Comparison of ENCODE assay signal across 3 cellular contexts in the genomic region with DNA sequence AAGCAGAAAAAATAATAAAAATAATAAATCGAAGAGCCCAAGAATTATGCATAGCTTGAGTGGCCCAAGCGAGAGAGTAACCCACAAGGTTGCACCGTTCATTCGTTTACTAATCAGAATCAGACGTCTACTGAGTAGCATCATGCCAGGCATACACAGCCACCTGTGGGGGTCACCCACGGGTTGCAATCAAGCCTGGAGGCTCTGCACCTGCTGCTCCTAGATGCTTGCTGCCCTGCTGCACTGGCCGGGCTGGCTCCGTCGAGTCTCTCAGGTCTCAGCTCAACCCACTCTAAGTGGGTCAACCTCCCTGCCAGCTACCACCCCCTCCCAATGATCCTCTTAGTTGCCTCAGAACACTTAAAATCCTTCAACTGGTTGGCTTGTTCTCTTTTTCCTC.
A peak's percentile ranks its signal among the peaks of the same experiment; 100 is the strongest.
TF ChIP-seq lines count a peak whose summit lies in the region.

No MANE protein-coding gene starts in this region.

TF ChIP-seq in SK-N-SH, 30 proteins besides CTCF, POLR2A, EP300 and RAD21 (continued from another document):
- TF ChIP-seq, protein P1, sequence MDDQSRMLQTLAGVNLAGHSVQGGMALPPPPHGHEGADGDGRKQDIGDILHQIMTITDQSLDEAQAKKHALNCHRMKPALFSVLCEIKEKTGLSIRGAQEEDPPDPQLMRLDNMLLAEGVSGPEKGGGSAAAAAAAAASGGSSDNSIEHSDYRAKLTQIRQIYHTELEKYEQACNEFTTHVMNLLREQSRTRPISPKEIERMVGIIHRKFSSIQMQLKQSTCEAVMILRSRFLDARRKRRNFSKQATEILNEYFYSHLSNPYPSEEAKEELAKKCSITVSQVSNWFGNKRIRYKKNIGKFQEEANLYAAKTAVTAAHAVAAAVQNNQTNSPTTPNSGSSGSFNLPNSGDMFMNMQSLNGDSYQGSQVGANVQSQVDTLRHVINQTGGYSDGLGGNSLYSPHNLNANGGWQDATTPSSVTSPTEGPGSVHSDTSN (IDR thresholded peaks at IDR 0.05): no peak
- TF ChIP-seq, protein P2, sequence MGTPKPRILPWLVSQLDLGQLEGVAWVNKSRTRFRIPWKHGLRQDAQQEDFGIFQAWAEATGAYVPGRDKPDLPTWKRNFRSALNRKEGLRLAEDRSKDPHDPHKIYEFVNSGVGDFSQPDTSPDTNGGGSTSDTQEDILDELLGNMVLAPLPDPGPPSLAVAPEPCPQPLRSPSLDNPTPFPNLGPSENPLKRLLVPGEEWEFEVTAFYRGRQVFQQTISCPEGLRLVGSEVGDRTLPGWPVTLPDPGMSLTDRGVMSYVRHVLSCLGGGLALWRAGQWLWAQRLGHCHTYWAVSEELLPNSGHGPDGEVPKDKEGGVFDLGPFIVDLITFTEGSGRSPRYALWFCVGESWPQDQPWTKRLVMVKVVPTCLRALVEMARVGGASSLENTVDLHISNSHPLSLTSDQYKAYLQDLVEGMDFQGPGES (IDR thresholded peaks at IDR 0.05; ENCODE audit: low read depth, low read length): no peak
- TF ChIP-seq FOXM1 (IDR thresholded peaks at IDR 0.05; ENCODE audit: low read depth) (no peak), RCOR1 (IDR thresholded peaks at IDR 0.05; ENCODE audit: low read length) (0 out of 2 replicates have a peak, but pooled peaks have one; percentile 32), POLR2AphosphoS5 (IDR thresholded peaks at IDR 0.05; ENCODE audit: low read depth, low read length) (no peak), MEF2A (IDR thresholded peaks at IDR 0.05; ENCODE audit: borderline replicate concordance, low read depth) (no peak)

TF ChIP-seq in SK-N-SH treated with all-trans-retinoic acid at 6 μM for 48 hours, 23 proteins besides CTCF, POLR2A, EP300 and RAD21:
- TF ChIP-seq, protein P3, sequence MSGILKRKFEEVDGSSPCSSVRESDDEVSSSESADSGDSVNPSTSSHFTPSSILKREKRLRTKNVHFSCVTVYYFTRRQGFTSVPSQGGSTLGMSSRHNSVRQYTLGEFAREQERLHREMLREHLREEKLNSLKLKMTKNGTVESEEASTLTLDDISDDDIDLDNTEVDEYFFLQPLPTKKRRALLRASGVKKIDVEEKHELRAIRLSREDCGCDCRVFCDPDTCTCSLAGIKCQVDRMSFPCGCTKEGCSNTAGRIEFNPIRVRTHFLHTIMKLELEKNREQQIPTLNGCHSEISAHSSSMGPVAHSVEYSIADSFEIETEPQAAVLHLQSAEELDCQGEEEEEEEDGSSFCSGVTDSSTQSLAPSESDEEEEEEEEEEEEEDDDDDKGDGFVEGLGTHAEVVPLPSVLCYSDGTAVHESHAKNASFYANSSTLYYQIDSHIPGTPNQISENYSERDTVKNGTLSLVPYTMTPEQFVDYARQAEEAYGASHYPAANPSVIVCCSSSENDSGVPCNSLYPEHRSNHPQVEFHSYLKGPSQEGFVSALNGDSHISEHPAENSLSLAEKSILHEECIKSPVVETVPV (CRISPR knock-in tag; IDR thresholded peaks at IDR 0.05): no peak
- no peak for TF ChIP-seq ARNTL (CRISPR knock-in tag; IDR thresholded peaks at IDR 0.05; ENCODE audit: borderline replicate concordance, low read depth)
- TF ChIP-seq, protein P4, sequence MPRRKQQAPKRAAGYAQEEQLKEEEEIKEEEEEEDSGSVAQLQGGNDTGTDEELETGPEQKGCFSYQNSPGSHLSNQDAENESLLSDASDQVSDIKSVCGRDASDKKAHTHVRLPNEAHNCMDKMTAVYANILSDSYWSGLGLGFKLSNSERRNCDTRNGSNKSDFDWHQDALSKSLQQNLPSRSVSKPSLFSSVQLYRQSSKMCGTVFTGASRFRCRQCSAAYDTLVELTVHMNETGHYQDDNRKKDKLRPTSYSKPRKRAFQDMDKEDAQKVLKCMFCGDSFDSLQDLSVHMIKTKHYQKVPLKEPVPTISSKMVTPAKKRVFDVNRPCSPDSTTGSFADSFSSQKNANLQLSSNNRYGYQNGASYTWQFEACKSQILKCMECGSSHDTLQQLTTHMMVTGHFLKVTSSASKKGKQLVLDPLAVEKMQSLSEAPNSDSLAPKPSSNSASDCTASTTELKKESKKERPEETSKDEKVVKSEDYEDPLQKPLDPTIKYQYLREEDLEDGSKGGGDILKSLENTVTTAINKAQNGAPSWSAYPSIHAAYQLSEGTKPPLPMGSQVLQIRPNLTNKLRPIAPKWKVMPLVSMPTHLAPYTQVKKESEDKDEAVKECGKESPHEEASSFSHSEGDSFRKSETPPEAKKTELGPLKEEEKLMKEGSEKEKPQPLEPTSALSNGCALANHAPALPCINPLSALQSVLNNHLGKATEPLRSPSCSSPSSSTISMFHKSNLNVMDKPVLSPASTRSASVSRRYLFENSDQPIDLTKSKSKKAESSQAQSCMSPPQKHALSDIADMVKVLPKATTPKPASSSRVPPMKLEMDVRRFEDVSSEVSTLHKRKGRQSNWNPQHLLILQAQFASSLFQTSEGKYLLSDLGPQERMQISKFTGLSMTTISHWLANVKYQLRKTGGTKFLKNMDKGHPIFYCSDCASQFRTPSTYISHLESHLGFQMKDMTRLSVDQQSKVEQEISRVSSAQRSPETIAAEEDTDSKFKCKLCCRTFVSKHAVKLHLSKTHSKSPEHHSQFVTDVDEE (CRISPR knock-in tag; IDR thresholded peaks at IDR 0.05): no peak
- TF ChIP-seq ZC3H10 (CRISPR knock-in tag; IDR thresholded peaks at IDR 0.05): no peak
- no peak for TF ChIP-seq TOX (CRISPR knock-in tag; IDR thresholded peaks at IDR 0.05; ENCODE audit: borderline replicate concordance)
- no peak for TF ChIP-seq ZNF70 (CRISPR knock-in tag; IDR thresholded peaks at IDR 0.05)

TF ChIP-seq in HCT116, 20 proteins besides CTCF, POLR2A, EP300 and RAD21 (continued from another document):
- TF ChIP-seq, protein P5, sequence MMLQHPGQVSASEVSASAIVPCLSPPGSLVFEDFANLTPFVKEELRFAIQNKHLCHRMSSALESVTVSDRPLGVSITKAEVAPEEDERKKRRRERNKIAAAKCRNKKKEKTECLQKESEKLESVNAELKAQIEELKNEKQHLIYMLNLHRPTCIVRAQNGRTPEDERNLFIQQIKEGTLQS (IDR thresholded peaks at IDR 0.05): no peak
- no peak for TF ChIP-seq FOSL1 (IDR thresholded peaks at IDR 0.05; ENCODE audit: low read depth)
- TF ChIP-seq POLR2AphosphoS5 (IDR thresholded peaks at IDR 0.05; ENCODE audit: low read depth, low read length): no peak
- no peak for TF ChIP-seq EZH2phosphoT487 (IDR thresholded peaks at IDR 0.05; ENCODE audit: borderline replicate concordance)
TF ChIP-seq in HCT116: peak in this region for 0.
